In the genomic region with DNA sequence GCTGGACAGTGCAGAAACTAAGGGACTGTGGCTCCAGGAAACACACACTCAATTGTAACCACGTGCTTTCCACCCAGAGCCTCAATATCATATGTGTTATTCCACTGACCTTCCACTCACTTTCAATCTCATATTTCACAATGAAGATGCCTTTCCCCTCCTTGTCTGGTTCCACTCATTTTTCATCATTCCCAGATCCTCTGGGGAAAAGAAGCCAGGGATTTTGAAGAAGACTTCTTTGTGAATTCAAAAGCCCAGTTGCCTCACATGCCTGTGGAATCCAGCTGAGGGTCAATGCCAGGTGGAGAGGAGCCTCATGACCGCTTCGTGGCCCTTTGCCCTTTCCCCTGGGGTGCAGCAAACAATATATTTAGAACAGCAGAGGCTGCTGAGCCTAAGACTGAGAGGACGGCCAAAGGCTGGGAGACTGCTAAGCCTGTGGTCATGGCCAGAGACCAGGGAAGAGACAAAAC, we compare ENCODE assay signal across 26 cellular contexts.
"Had no signal": no experiment of that assay in that cellular context is flagged by ENCODE, and none has a peak within 500 bp of the region (broad histone marks: within the 10 kb centered on the region; RNA-seq: fewer than 3 reads in every experiment).

No MANE protein-coding gene starts in this region.

- H3K4me1 ChIP-seq: ascending aorta, esophagus muscularis mucosa, neural progenitor cell, upper lobe of right lung had no signal

- H3K27me3 ChIP-seq: ascending aorta, brain microvascular endothelial cell, esophagus muscularis mucosa, hepatocyte, neural progenitor cell, upper lobe of right lung had no signal

- ATAC-seq: activated CD8-positive, alpha-beta T cell treated with anti-CD3 and anti-CD28 coated beads, Interleukin-2, amount 10 ng/mL, durations not matched to agents 7 days and 5 days; left lobe of liver; naive thymus-derived CD4-positive, alpha-beta T cell; stimulated activated naive B cell treated with anti-CD40 and anti-IgM and Interleukin-4, amounts not matched to agents 10 μg/mL and 1 μg/mL and 100 μg/mL, for 72 hours; upper lobe of right lung had no signal

- DNase-seq: activated CD4-positive, alpha-beta T cell treated with anti-CD3 and anti-CD28 coated beads, Interleukin-2, amount 50 U/mL, for 1 hour; activated CD4-positive, CD25-positive, alpha-beta regulatory T cell treated with anti-CD3 and anti-CD28 coated beads, Interleukin-2, amount 50 U/mL, for 72 hours; activated CD8-positive, alpha-beta T cell treated with anti-CD3 and anti-CD28 coated beads, Interleukin-2, amount 10 ng/mL, durations not matched to agents 7 days and 5 days; activated gamma-delta T cell treated with Interleukin-2 at 50 U/mL for 16 hours; activated T-cell treated with anti-CD3 and anti-CD28 coated beads, Interleukin-2, amount 50 U/mL, for 1 hour; brain microvascular endothelial cell; central memory CD4-positive, alpha-beta T cell; dermis blood vessel endothelial cell; effector memory CD4-positive, alpha-beta T cell; glutamatergic neuron; immature natural killer cell; naive thymus-derived CD4-positive, alpha-beta T cell; small intestine; stimulated activated CD4-positive, alpha-beta T cell treated with anti-CD3 and anti-CD28 coated beads, Interleukin-15, amount 100 ng/mL, for 24 hours; stimulated activated CD8-positive, alpha-beta memory T cell treated with anti-CD3 and anti-CD28 coated beads, Interleukin-4, amount 100 ng/mL, for 48 hours; stimulated activated naive B cell treated with anti-CD40 and anti-IgM and Interleukin-4, amounts not matched to agents 10 μg/mL and 1 μg/mL and 100 μg/mL, for 72 hours; T-helper 1 cell; upper lobe of right lung; WERI-Rb-1 had no signal

- H3K27ac ChIP-seq: ascending aorta, brain microvascular endothelial cell, esophagus muscularis mucosa, hepatocyte, neural progenitor cell, thoracic aorta, upper lobe of right lung, WERI-Rb-1 had no signal

- H3K36me3 ChIP-seq: ascending aorta, brain microvascular endothelial cell, esophagus muscularis mucosa, neural progenitor cell, thoracic aorta, upper lobe of right lung, WERI-Rb-1 had no signal

- H3K4me3 ChIP-seq: ascending aorta, esophagus muscularis mucosa, hepatocyte, neural progenitor cell, thoracic aorta, upper lobe of right lung had no signal

- H3K4me2 ChIP-seq: hepatocyte, neural progenitor cell had no signal

- H3K9ac ChIP-seq: neural progenitor cell had no signal

- FAIRE-seq: small intestine, TTC549 had no signal

- H3K9me3 ChIP-seq: ascending aorta, esophagus muscularis mucosa, thoracic aorta, upper lobe of right lung had no signal
